ENCODE assay signal across 3 cellular contexts in genomic region chr2:37711831-37712230, GRCh38.
TF ChIP-seq lines count a peak whose summit lies in the region.

No MANE protein-coding gene starts in this region.

TF ChIP-seq in IMR-90, 13 proteins besides CTCF, POLR2A, EP300 and RAD21:
- TF ChIP-seq MAFK (IDR thresholded peaks at IDR 0.05; ENCODE audit: low read depth, low read length) (0 out of 2 replicates have a peak, but pooled peaks have one; percentile 9), RCOR1 (IDR thresholded peaks at IDR 0.05; ENCODE audit: insufficient replicate concordance, low read length) (peak; percentile 53), NFE2L2 (IDR thresholded peaks at IDR 0.05; ENCODE audit: low read depth, low read length) (no peak), BHLHE40 (IDR thresholded peaks at IDR 0.05; ENCODE audit: low read depth, low read length) (0 out of 2 replicates have a peak, but pooled peaks have one; percentile 11), CEBPB (IDR thresholded peaks at IDR 0.05; ENCODE audit: low read depth, low read length) (peak; percentile 81)

TF ChIP-seq in GM12878, 131 proteins besides CTCF, POLR2A, EP300 and RAD21:
- TF ChIP-seq TCF3 (IDR thresholded peaks at IDR 0.05; ENCODE audit: borderline replicate concordance, insufficient read depth, low read depth, low read length) (no peak), FOXK2 (IDR thresholded peaks at IDR 0.05) (no peak), RUNX3 (IDR thresholded peaks at IDR 0.05; ENCODE audit: low read length) (no peak), MYB (IDR thresholded peaks at IDR 0.05; ENCODE audit: borderline replicate concordance, low read depth, low read length) (no peak), ZNF622 (IDR thresholded peaks at IDR 0.05) (no peak)
TF ChIP-seq in GM12878: peak in this region for 0.

TF ChIP-seq in GM12891, 5 proteins besides CTCF, POLR2A, EP300 and RAD21:
- TF ChIP-seq PAX5 (IDR thresholded peaks at IDR 0.05; ENCODE audit: insufficient read depth, low read length, severe bottlenecking) (no peak), SPI1 (IDR thresholded peaks at IDR 0.05; ENCODE audit: low read depth, low read length) (no peak), TAF1 (IDR thresholded peaks at IDR 0.05; ENCODE audit: low read depth, low read length) (no peak), POLR2AphosphoS5 (IDR thresholded peaks at IDR 0.05; ENCODE audit: low read depth, low read length) (no peak), POU2F2 (IDR thresholded peaks at IDR 0.05; ENCODE audit: low read depth, low read length) (no peak)
